Comparison of ENCODE assay signal across 3 cellular contexts in genomic region chr3:126570103-126570541, GRCh38.
TF ChIP-seq lines count a peak whose summit lies in the region.

No MANE protein-coding gene starts in this region.

TF ChIP-seq in SK-N-SH treated with all-trans-retinoic acid at 6 μM for 48 hours, 23 proteins besides CTCF, POLR2A, EP300 and RAD21 (continued from another document and continues in another):
- TF ChIP-seq TSHZ2 (CRISPR knock-in tag; IDR thresholded peaks at IDR 0.05) (no peak), CSRNP3 (CRISPR knock-in tag; IDR thresholded peaks at IDR 0.05) (no peak), GLIS3 (CRISPR knock-in tag; IDR thresholded peaks at IDR 0.05) (no peak), TCF4 (CRISPR knock-in tag; IDR thresholded peaks at IDR 0.05; ENCODE audit: borderline replicate concordance) (no peak), BACH2 (CRISPR knock-in tag; IDR thresholded peaks at IDR 0.05; ENCODE audit: borderline replicate concordance) (no peak), RARB (CRISPR knock-in tag; IDR thresholded peaks at IDR 0.05) (no peak), PATZ1 (CRISPR knock-in tag; IDR thresholded peaks at IDR 0.05; ENCODE audit: borderline replicate concordance) (no peak), ZNF565 (CRISPR knock-in tag; conservative IDR thresholded peaks at IDR 0.05; ENCODE audit: low read depth) (no peak), PPARA (CRISPR knock-in tag; IDR thresholded peaks at IDR 0.05; ENCODE audit: borderline replicate concordance) (no peak)

TF ChIP-seq in SK-N-SH, 30 proteins besides CTCF, POLR2A, EP300 and RAD21 (continued from another document):
- no peak for TF ChIP-seq USF2 (IDR thresholded peaks at IDR 0.05; ENCODE audit: borderline replicate concordance, low read depth, low read length)

TF ChIP-seq in WTC11, 78 proteins besides CTCF, POLR2A, EP300 and RAD21 (continued from another document):
- TF ChIP-seq HMGXB4 (CRISPR knock-in tag; IDR thresholded peaks at IDR 0.05) (no peak), ZMAT4 (CRISPR knock-in tag; IDR thresholded peaks at IDR 0.05) (no peak), NR2C2 (CRISPR knock-in tag; IDR thresholded peaks at IDR 0.05) (no peak), ZNF121 (CRISPR knock-in tag; IDR thresholded peaks at IDR 0.05) (no peak), FOXJ3 (CRISPR knock-in tag; IDR thresholded peaks at IDR 0.05; ENCODE audit: borderline replicate concordance) (no peak)
